In genomic region chr12:131058700-131059099, GRCh38 we compare ENCODE assay signal across 20 cellular contexts.
"Had no signal": no experiment of that assay in that cellular context is flagged by ENCODE, and none has a peak within 500 bp of the region (broad histone marks: within the 10 kb centered on the region; RNA-seq: fewer than 3 reads in every experiment).

No MANE protein-coding gene starts in this region.

- DNase-seq: activated CD4-positive, alpha-beta T cell treated with anti-CD3 and anti-CD28 coated beads for 36 hours; activated CD4-positive, CD25-positive, alpha-beta regulatory T cell; activated effector memory CD4-positive, alpha-beta T cell treated with Interleukin-2 at 50 U/mL for 16 hours; activated naive CD4-positive, alpha-beta T cell treated with Interleukin-2 at 50 U/mL for 16 hours; activated T-cell treated with anti-CD3 and anti-CD28 coated beads for 4 hours; anterior cingulate cortex; dermis blood vessel endothelial cell; effector CD8-positive, alpha-beta T cell; gastrocnemius medialis; kidney glomerular epithelial cell; left lung; mucosa of descending colon; stimulated activated CD4-positive, alpha-beta T cell treated with anti-CD3 and anti-CD28 coated beads, Interleukin-1b, Interleukin-23, amount 100 ng/mL, for 48 hours; stimulated activated naive CD4-positive, alpha-beta T cell treated with Interleukin-2 at 50 U/mL for 16 hours; T-helper 1 cell; trophoblast cell; uterus had no signal

- H3K4me3 ChIP-seq: gastrocnemius medialis, left lung, mucosa of descending colon, smooth muscle cell, testis, uterus had no signal

- H3K4me1 ChIP-seq: gastrocnemius medialis, left lung, testis, uterus had no signal

- H3K27me3 ChIP-seq: gastrocnemius medialis, left lung, testis, uterus had no signal

- H3K27ac ChIP-seq: gastrocnemius medialis, left lung, testis, uterus had no signal

- H3K36me3 ChIP-seq: gastrocnemius medialis, left lung, uterus had no signal

- H3K9me3 ChIP-seq: gastrocnemius medialis, left lung, mucosa of descending colon, testis, uterus had no signal

- ATAC-seq: activated CD4-positive, alpha-beta T cell treated with anti-CD3 and anti-CD28 coated beads for 36 hours; gastrocnemius medialis; left lung; mucosa of descending colon; natural killer cell treated with Interleukin-12 subunit alpha and Interleukin-12 subunit beta and Interleukin-15 and Interleukin-18, amount 100 ng/mL, for 72 hours had no signal
